In genomic region chr9:109014267-109015025, GRCh38 we compare ENCODE assay signal across 8 cellular contexts. TPM values are rescaled to one million over a fixed set of nuclear protein-coding genes. Genes with fewer than 3 reads are reported as not detected.
A peak's percentile ranks its signal among the peaks of the same experiment; 100 is the strongest.
DNase-seq lines count a peak whose midpoint lies in the region; ATAC-seq and TF ChIP-seq lines count a peak whose summit lies in the region.

No MANE protein-coding gene starts in this region.

- no peak overlapping the region for H2AFZ ChIP-seq in SU-DHL-6 (ENCODE audit: low read depth, low read length, severe bottlenecking)
- no peak overlapping the region for H2AFZ ChIP-seq in neuronal stem cell (ENCODE audit: low read length)

- no peak overlapping the region for H2BK5ac ChIP-seq in neuronal stem cell (ENCODE audit: low read length)

- intact Hi-C loops in CD4-positive, alpha-beta memory T cell (cut with micrococcal nuclease) = loop anchor here (5.0 kb wide), 3 partner anchors 62 to 1732 kb away; partner anchors contain the start of gene RAD23B
- intact Hi-C loops in esophagus squamous epithelium (cut with DNase I) = no loop called here

- peaks cover 13% of the 10 kb centered on the region for H3K4me1 ChIP-seq in CD4-positive, alpha-beta memory T cell (ENCODE audit: insufficient read depth, low read length)
- H3K4me1 ChIP-seq in esophagus squamous epithelium (peaks cover 0 to 69% (median 15%) of the 10 kb centered on the region in 3 donors), neuronal stem cell (ENCODE audit: control insufficient read depth in 2 of 2, insufficient read depth in 1 of 2, low read depth in 1 of 2, low read length in 2 of 2) (peaks cover 9 to 22% of the 10 kb centered on the region in 2 donors)

- H3K79me2 ChIP-seq in SU-DHL-6 (ENCODE audit: insufficient read depth, low read length) = peaks cover 25% of the 10 kb centered on the region; the same call in 1 of the 2 replicates

- no peak overlapping the region for H3K14ac ChIP-seq in neuronal stem cell (ENCODE audit: low read length)

- peak overlapping the region; percentile 89 to 97 (median 95) for H3K27ac Mint-ChIP-seq in CD4-positive, alpha-beta memory T cell

- H3K23ac ChIP-seq in neuronal stem cell (ENCODE audit: low read depth, low read length, poor library complexity) = no peak overlapping the region

- no peaks in the 10 kb centered on the region for H3K9me3 Mint-ChIP-seq in CD4-positive, alpha-beta memory T cell

- no peak overlapping the region for H3K4ac ChIP-seq in neuronal stem cell (ENCODE audit: low read length)

- no peak overlapping the region for H2BK15ac ChIP-seq in neuronal stem cell (ENCODE audit: low read length)

- WGBS in esophagus squamous epithelium, 2 donors = 54 to 57% methylated on average over 10 to 11 of the region's 11 CpGs
- no CpG with 5 or more reads among the region's 11 CpGs for WGBS in neuronal stem cell (ENCODE audit: extremely low coverage in 2 of 2, insufficient read length in 2 of 2, insufficient replicate concordance in 1 of 2), 2 donors

- no peak overlapping the region for H2BK120ac ChIP-seq in neuronal stem cell (ENCODE audit: low read depth, low read length)

- H3K4me2 ChIP-seq in SU-DHL-6 (ENCODE audit: low read depth, low read length, poor library complexity, severe bottlenecking) (no peak overlapping the region), neuronal stem cell (ENCODE audit: insufficient read depth, low read length, poor library complexity, severe bottlenecking) (no peak overlapping the region)

- no peak overlapping the region for H3K18ac ChIP-seq in neuronal stem cell (ENCODE audit: low read length)

- peak overlapping the region; percentile 61 for H3K27ac ChIP-seq in CD4-positive, alpha-beta memory T cell (ENCODE audit: low read depth, low read length)
- H3K27ac ChIP-seq in SU-DHL-6 (ENCODE audit: low read depth, low read length) = peak overlapping the region; percentile 38; the same call in 1 of the 2 replicates
- H3K27ac ChIP-seq in esophagus squamous epithelium = peak overlapping the region; percentile 22 to 95 (median 91)
- H3K27ac ChIP-seq in neuronal stem cell (replicated peaks; ENCODE audit: low read length) = no peak overlapping the region

- H3K9me2 ChIP-seq in SU-DHL-6 (replicated peaks; ENCODE audit: insufficient read depth, low read length) = no peaks in the 10 kb centered on the region

- no peak for ATAC-seq in GM18867 (IDR thresholded peaks at IDR 0.05; ENCODE audit: unreplicated experiment)

- H3K27me3 ChIP-seq in CD4-positive, alpha-beta memory T cell (ENCODE audit: insufficient read depth, low read length) = no peaks in the 10 kb centered on the region
- H3K27me3 ChIP-seq in SU-DHL-6 (ENCODE audit: low read length) (no peaks in the 10 kb centered on the region), esophagus squamous epithelium (peaks cover 0 to 52% (median 0%) of the 10 kb centered on the region in 4 donors), neuronal stem cell (ENCODE audit: control insufficient read depth in 3 of 3, insufficient read depth in 3 of 3, low read depth in 1 of 3, low read length in 3 of 3) (no peaks in the 10 kb centered on the region)

- POLR2A ChIA-PET in CD4-positive, alpha-beta memory T cell (lab: Charles Lee; ENCODE audit: partially characterized antibody) = interaction anchor here (0.9 to 1.1 kb wide), 2 partner anchors 45 to 103 kb away, joined by 3 to 4 read pairs; no protein-coding TSS in a partner anchor

- H3K36me3 Mint-ChIP-seq in CD4-positive, alpha-beta memory T cell = peaks cover 6 to 13% of the 10 kb centered on the region in 2 donors

- H3K36me3 ChIP-seq in CD4-positive, alpha-beta memory T cell (ENCODE audit: insufficient read depth, low read length) = no peaks in the 10 kb centered on the region
- H3K36me3 ChIP-seq in SU-DHL-6 (ENCODE audit: low read length) (peaks cover 1% of the 10 kb centered on the region; the same call in 1 of the 2 replicates), esophagus squamous epithelium (peaks cover 0 to 16% (median 0%) of the 10 kb centered on the region in 3 donors), neuronal stem cell (replicated peaks in 1 of 2; ENCODE audit: control insufficient read depth in 2 of 2, insufficient read depth in 2 of 2, low read length in 2 of 2) (peaks cover 2 to 25% of the 10 kb centered on the region in 2 donors)

- no peak for TF ChIP-seq CTCF in SU-DHL-6 (IDR thresholded peaks at IDR 0.05; ENCODE audit: insufficient read depth, low read length, poor library complexity, severe bottlenecking)
- no peak for TF ChIP-seq CTCF in esophagus squamous epithelium (IDR thresholded peaks at IDR 0.05)

- no peaks in the 10 kb centered on the region for H3K27me3 Mint-ChIP-seq in CD4-positive, alpha-beta memory T cell

- CTCF ChIA-PET in CD4-positive, alpha-beta memory T cell (lab: Charles Lee; ENCODE audit: partially characterized antibody) = interaction anchor here (1.6 kb wide), 1 partner anchor 60 kb away, joined by 4 read pairs; no protein-coding TSS in a partner anchor

- no peak overlapping the region for H2BK12ac ChIP-seq in neuronal stem cell (ENCODE audit: low read length)

- H2AK5ac ChIP-seq in neuronal stem cell (ENCODE audit: low read depth, low read length) = no peak overlapping the region

- peak in 2 of 5 donors; percentile 3 to 5 for DNase-seq in CD4-positive, alpha-beta memory T cell
- DNase-seq in esophagus squamous epithelium (lab: John Stamatoyannopoulos, UW) = no peak
- no peak for DNase-seq in neuronal stem cell (ENCODE audit: low spot score)
- no peak for DNase-seq in NCI-H510A (lab: John Stamatoyannopoulos, UW)
- no peak for DNase-seq in SIG-M5 (lab: John Stamatoyannopoulos, UW)
- no peak for DNase-seq in activated CD8-positive, alpha-beta memory T cell treated with anti-CD3 and anti-CD28 coated beads for 24 hours

- H3K9ac ChIP-seq in SU-DHL-6 (ENCODE audit: low read length) (no peak overlapping the region), neuronal stem cell (ENCODE audit: low read depth, low read length, poor library complexity) (no peak overlapping the region)

- no peak overlapping the region for H4K8ac ChIP-seq in neuronal stem cell (ENCODE audit: low read depth, low read length)

- peaks cover 10% of the 10 kb centered on the region; the same call in 1 of the 2 replicates for H4K20me1 ChIP-seq in SU-DHL-6 (ENCODE audit: low read depth, low read length)

- peaks cover 17 to 31% (median 28%) of the 10 kb centered on the region in 4 donors for H3K4me1 Mint-ChIP-seq in CD4-positive, alpha-beta memory T cell

- H3F3A ChIP-seq in SU-DHL-6 (ENCODE audit: insufficient read depth) = peaks cover 29% of the 10 kb centered on the region

- peak overlapping the region; percentile 86 for H4K91ac ChIP-seq in neuronal stem cell (ENCODE audit: low read depth, low read length, poor library complexity)

- no peaks in the 10 kb centered on the region for H3K9me3 ChIP-seq in CD4-positive, alpha-beta memory T cell (ENCODE audit: control insufficient read depth in 1 of 2, low read length in 2 of 2)
- no peaks in the 10 kb centered on the region for H3K9me3 ChIP-seq in SU-DHL-6 (ENCODE audit: insufficient read depth, low read length)
- H3K9me3 ChIP-seq in esophagus squamous epithelium = no peaks in the 10 kb centered on the region
- peaks cover 0 to 5% of the 10 kb centered on the region in 2 donors for H3K9me3 ChIP-seq in neuronal stem cell (replicated peaks in 1 of 2; ENCODE audit: control insufficient read depth in 2 of 2, insufficient read depth in 1 of 2, low read depth in 1 of 2, low read length in 2 of 2)

- TF ChIP-seq POLR2A in esophagus squamous epithelium (IDR thresholded peaks at IDR 0.05) = no peak

- H3K4me3 Mint-ChIP-seq in CD4-positive, alpha-beta memory T cell = peak overlapping the region; percentile 87 to 97 (median 92)

- no peak overlapping the region for H3K4me3 ChIP-seq in CD4-positive, alpha-beta memory T cell (ENCODE audit: low read length in 2 of 2)
- H3K4me3 ChIP-seq in SU-DHL-6 (ENCODE audit: insufficient read depth, low read length, poor library complexity, severe bottlenecking) (no peak overlapping the region), esophagus squamous epithelium (peak overlapping the region in 1 of 4 donors; percentile 80), neuronal stem cell (ENCODE audit: low read length in 2 of 2) (no peak overlapping the region)

- H3K79me1 ChIP-seq in neuronal stem cell (ENCODE audit: low read depth, low read length) = peaks cover 4% of the 10 kb centered on the region

RNA-seq across cellular contexts. Expression of gene CTNNAL1, which starts 1.1 kb away (rescaled TPM):
- 1 to 10 TPM; 2.6 to 3.3 TPM for total RNA-seq in CD4-positive, alpha-beta memory T cell
- polyA plus RNA-seq in CD4-positive, alpha-beta memory T cell = 1 to 10 TPM; 1.8 to 2.3 TPM
- 10 to 100 TPM in 3 of 4 donors, 1 to 10 TPM in 1; 7.5 to 31.3 (median 15.7) TPM for total RNA-seq in esophagus squamous epithelium
- 64.7 TPM for polyA plus RNA-seq in neuronal stem cell (2013, experiment 1 of 2)
- polyA plus RNA-seq in neuronal stem cell (2013, experiment 2 of 2) = 66.2 TPM
